ENCODE assay signal across 2 cellular contexts in genomic region chr5:1788200-1788599, GRCh38.
TF ChIP-seq lines count a peak whose summit lies in the region.

No MANE protein-coding gene starts in this region.

TF ChIP-seq in HepG2, 621 proteins besides CTCF, POLR2A, EP300 and RAD21:
- no peak for TF ChIP-seq ZNF569 (CRISPR knock-in tag; IDR thresholded peaks at IDR 0.05; ENCODE audit: borderline replicate concordance)
- no peak for TF ChIP-seq HDAC1 (CRISPR knock-in tag; IDR thresholded peaks at IDR 0.05)
- no peak for TF ChIP-seq ZNF503 (CRISPR knock-in tag; IDR thresholded peaks at IDR 0.05)

TF ChIP-seq in H1, 55 proteins besides CTCF, POLR2A, EP300 and RAD21:
- TF ChIP-seq CTBP2 (IDR thresholded peaks at IDR 0.05; ENCODE audit: borderline replicate concordance, insufficient read depth, insufficient read length, low read length) (no peak), KDM1A (IDR thresholded peaks at IDR 0.05; ENCODE audit: borderline replicate concordance, low read length) (no peak), NRF1 (IDR thresholded peaks at IDR 0.05; ENCODE audit: low read depth, low read length) (no peak), SRF (IDR thresholded peaks at IDR 0.05; ENCODE audit: low read depth, low read length) (no peak), BCL11A (IDR thresholded peaks at IDR 0.05; ENCODE audit: low read depth in 2 of 2, low read length in 2 of 2) (no peak), BACH1 (IDR thresholded peaks at IDR 0.05; ENCODE audit: low read length) (no peak), RFX5 (IDR thresholded peaks at IDR 0.05; ENCODE audit: borderline replicate concordance, low read depth, low read length) (no peak), CBX8 (IDR thresholded peaks at IDR 0.05; ENCODE audit: borderline replicate concordance, low read depth, low read length) (no peak), BRCA1 (IDR thresholded peaks at IDR 0.05; ENCODE audit: low read depth, low read length) (no peak), MAX (IDR thresholded peaks at IDR 0.05) (no peak), CEBPB (IDR thresholded peaks at IDR 0.05; ENCODE audit: low read depth, low read length) (no peak), EZH2 (IDR thresholded peaks at IDR 0.05; ENCODE audit: low read depth, low read length, severe bottlenecking) (no peak), RNF2 (IDR thresholded peaks at IDR 0.05; ENCODE audit: borderline replicate concordance, low read depth, low read length, missing control alignments, poor library complexity, severe bottlenecking) (no peak), GTF2F1 (IDR thresholded peaks at IDR 0.05; ENCODE audit: borderline replicate concordance, low read depth, low read length) (no peak), SUZ12 (IDR thresholded peaks at IDR 0.05; ENCODE audit: low read length) (no peak)
